Comparison of ENCODE assay signal across 16 cellular contexts in the genomic region with DNA sequence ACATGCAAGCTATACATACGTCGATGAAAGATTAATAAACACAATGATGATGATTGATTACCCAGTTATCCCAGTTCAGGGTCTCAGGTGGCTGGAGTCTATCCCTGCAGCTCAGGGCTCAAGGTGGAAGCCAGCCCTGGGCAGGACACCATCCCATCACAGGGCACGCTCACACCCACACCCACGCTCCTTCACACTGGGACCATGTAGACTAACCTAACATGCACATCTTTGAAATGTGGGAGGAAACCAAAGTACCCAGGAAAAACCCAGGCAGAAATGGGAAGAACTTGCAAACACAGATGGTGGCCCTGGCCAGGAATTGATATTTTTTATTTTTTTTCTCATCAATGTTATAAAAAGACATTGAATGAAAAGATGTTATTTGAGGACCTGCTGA.
"Had no signal": no experiment of that assay in that cellular context is flagged by ENCODE, and none has a peak within 500 bp of the region (broad histone marks: within the 10 kb centered on the region; RNA-seq: fewer than 3 reads in every experiment).

No MANE protein-coding gene starts in this region.

- H3K36me3 Mint-ChIP-seq: activated naive CD4-positive, alpha-beta T cell treated with anti-CD3 and anti-CD28 coated beads, Interleukin-2, amount 50 U/mL, for 24 hours; memory B cell had no signal

- H3K27me3 ChIP-seq: brain microvascular endothelial cell had no signal

- ATAC-seq: activated CD4-positive, CD25-positive, alpha-beta regulatory T cell treated with anti-CD3 and anti-CD28 coated beads, Interleukin-2, amount 50 U/mL, for 24 hours; left lobe of liver; stimulated activated naive CD8-positive, alpha-beta T cell treated with anti-CD3 and anti-CD28 coated beads, Interleukin-15, amount 100 ng/mL, for 72 hours had no signal

- DNase-seq: activated CD4-positive, alpha-beta T cell treated with anti-CD3 and anti-CD28 coated beads, Interleukin-2, amount 50 U/mL, for 4 hours; activated T-cell treated with anti-CD3 and anti-CD28 coated beads, Interleukin-2, amount 50 U/mL, for 1 hour; amniotic stem cell; dermis blood vessel endothelial cell; islet precursor cell; stimulated activated CD4-positive, alpha-beta T cell treated with anti-CD3 and anti-CD28 coated beads, Interleukin-15, amount 100 ng/mL, for 24 hours; stimulated activated CD4-positive, alpha-beta T cell treated with anti-CD3 and anti-CD28 coated beads, Interleukin-4, amount 100 ng/mL, for 24 hours; stimulated activated naive CD8-positive, alpha-beta T cell treated with anti-CD3 and anti-CD28 coated beads, Interleukin-15, amount 100 ng/mL, for 72 hours had no signal

- H3K27ac ChIP-seq: brain microvascular endothelial cell, thoracic aorta had no signal

- H3K4me3 Mint-ChIP-seq: activated naive CD4-positive, alpha-beta T cell treated with anti-CD3 and anti-CD28 coated beads, Interleukin-2, amount 50 U/mL, for 24 hours; memory B cell; nephron; stimulated activated naive CD8-positive, alpha-beta T cell treated with anti-CD3 and anti-CD28 coated beads, Interleukin-15, amount 100 ng/mL, for 72 hours; T-helper 2 cell treated with Interferon-gamma antibody and Interleukin-4, amounts not matched to agents 5 μg/mL and 100 μg/mL, for 36 hours had no signal

- H3K4me1 Mint-ChIP-seq: activated naive CD4-positive, alpha-beta T cell treated with anti-CD3 and anti-CD28 coated beads, Interleukin-2, amount 50 U/mL, for 24 hours; memory B cell; stimulated activated naive CD8-positive, alpha-beta T cell treated with anti-CD3 and anti-CD28 coated beads, Interleukin-15, amount 100 ng/mL, for 72 hours had no signal

- H3K27ac Mint-ChIP-seq: activated naive CD4-positive, alpha-beta T cell treated with anti-CD3 and anti-CD28 coated beads, Interleukin-2, amount 50 U/mL, for 24 hours; memory B cell; stimulated activated naive CD8-positive, alpha-beta T cell treated with anti-CD3 and anti-CD28 coated beads, Interleukin-15, amount 100 ng/mL, for 72 hours; T-helper 2 cell treated with Interferon-gamma antibody and Interleukin-4, amounts not matched to agents 5 μg/mL and 100 μg/mL, for 36 hours had no signal

- H3K27me3 Mint-ChIP-seq: activated naive CD4-positive, alpha-beta T cell treated with anti-CD3 and anti-CD28 coated beads, Interleukin-2, amount 50 U/mL, for 24 hours had no signal

- H3K9me3 Mint-ChIP-seq: activated naive CD4-positive, alpha-beta T cell treated with anti-CD3 and anti-CD28 coated beads, Interleukin-2, amount 50 U/mL, for 24 hours; memory B cell; stimulated activated naive CD8-positive, alpha-beta T cell treated with anti-CD3 and anti-CD28 coated beads, Interleukin-15, amount 100 ng/mL, for 72 hours; T-helper 2 cell treated with Interferon-gamma antibody and Interleukin-4, amounts not matched to agents 5 μg/mL and 100 μg/mL, for 36 hours had no signal
